In genomic region chr12:92551210-92551609, GRCh38 we compare ENCODE assay signal across 16 cellular contexts.
"Had no signal": no experiment of that assay in that cellular context is flagged by ENCODE, and none has a peak within 500 bp of the region (broad histone marks: within the 10 kb centered on the region; RNA-seq: fewer than 3 reads in every experiment).

No MANE protein-coding gene starts in this region.

- H3K9me3 ChIP-seq: gastroesophageal sphincter, lower lobe of right lung, transverse colon had no signal

- H3K4me1 Mint-ChIP-seq: nephron had no signal

- H3K36me3 ChIP-seq: gastroesophageal sphincter, lower lobe of right lung, transverse colon had no signal

- H3K27me3 ChIP-seq: gastroesophageal sphincter, transverse colon had no signal

- ATAC-seq: gastroesophageal sphincter had no signal

- DNase-seq: activated B cell treated with CpG ODN at 0.5 μM for 24 hours, left colon, lower lobe of right lung, T-helper 9 cell, transverse colon had no signal

- H3K4me3 ChIP-seq: coronary artery, gastroesophageal sphincter, lower lobe of right lung, transverse colon had no signal

- H3K27me3 Mint-ChIP-seq: activated B cell treated with CpG ODN at 0.5 μM for 24 hours; activated CD8-positive, alpha-beta T cell treated with anti-CD3 and anti-CD28 coated beads for 36 hours; activated T-cell treated with anti-CD3 and anti-CD28 coated beads, Interleukin-2, amount 50 U/mL, for 24 hours; brain; central memory CD8-positive, alpha-beta T cell had no signal

- H3K27ac Mint-ChIP-seq: activated B cell treated with CpG ODN at 0.5 μM for 24 hours; activated CD8-positive, alpha-beta T cell treated with anti-CD3 and anti-CD28 coated beads for 36 hours; activated naive CD4-positive, alpha-beta T cell treated with anti-CD3 and anti-CD28 coated beads for 36 hours; activated T-cell treated with anti-CD3 and anti-CD28 coated beads, Interleukin-2, amount 50 U/mL, for 24 hours; brain; mesothelial cell of epicardium; nephron had no signal

- H3K4me3 Mint-ChIP-seq: activated B cell treated with CpG ODN at 0.5 μM for 24 hours; activated CD8-positive, alpha-beta T cell treated with anti-CD3 and anti-CD28 coated beads for 36 hours; activated naive CD4-positive, alpha-beta T cell treated with anti-CD3 and anti-CD28 coated beads for 36 hours; activated T-cell treated with anti-CD3 and anti-CD28 coated beads, Interleukin-2, amount 50 U/mL, for 24 hours; brain; central memory CD8-positive, alpha-beta T cell; mesothelial cell of epicardium; nephron had no signal

- H3K9me3 Mint-ChIP-seq: activated B cell treated with CpG ODN at 0.5 μM for 24 hours, nephron had no signal

- H3K27ac ChIP-seq: gastroesophageal sphincter, lower lobe of right lung had no signal

- FAIRE-seq: endometrium, islet of Langerhans had no signal
